In genomic region chr16:21646721-21647561, GRCh38 we compare ENCODE assay signal across 8 cellular contexts. TPM values are rescaled to one million over a fixed set of nuclear protein-coding genes. Genes with fewer than 3 reads are reported as not detected.
A peak's percentile ranks its signal among the peaks of the same experiment; 100 is the strongest.
DNase-seq lines count a peak whose midpoint lies in the region; ATAC-seq and TF ChIP-seq lines count a peak whose summit lies in the region.

No MANE protein-coding gene starts in this region.

- no peaks in the 10 kb centered on the region for H3K27me3 Mint-ChIP-seq in stimulated activated memory B cell treated with anti-CD40 and anti-IgM and Interleukin-4, amounts not matched to agents 10 μg/mL and 1 μg/mL and 100 μg/mL, for 72 hours

- H3K27ac Mint-ChIP-seq in stimulated activated memory B cell treated with anti-CD40 and anti-IgM and Interleukin-4, amounts not matched to agents 10 μg/mL and 1 μg/mL and 100 μg/mL, for 72 hours: peak overlapping the region; percentile 84

- peak; percentile 73 for ATAC-seq in GM18861 (IDR thresholded peaks at IDR 0.05; ENCODE audit: unreplicated experiment)
- ATAC-seq in HG02885 (IDR thresholded peaks at IDR 0.05; ENCODE audit: poor library complexity, unreplicated experiment): peak; percentile 88
- peak; percentile 99 for ATAC-seq in stimulated activated memory B cell treated with anti-CD40 and anti-IgM and Interleukin-4, amounts not matched to agents 10 μg/mL and 1 μg/mL and 100 μg/mL, for 72 hours

- peak overlapping the region; percentile 3 to 13 for H3K27ac ChIP-seq in esophagus (ENCODE audit: low read depth in 2 of 2, low read length in 1 of 2)

- H3K4me1 ChIP-seq in esophagus (ENCODE audit: control insufficient read depth in 2 of 2, insufficient read depth in 2 of 2, low read length in 1 of 2): peaks cover 2 to 11% of the 10 kb centered on the region in 2 donors
- H3K4me1 ChIP-seq in BE2C: peaks cover 4% of the 10 kb centered on the region; the same call in 1 of the 2 replicates

- H3K27me3 ChIP-seq in esophagus (ENCODE audit: control insufficient read depth in 1 of 2, insufficient read depth in 2 of 2, low read length in 2 of 2) (no peaks in the 10 kb centered on the region), BE2C (no peaks in the 10 kb centered on the region)

- H3K4me3 ChIP-seq in esophagus (ENCODE audit: low read depth in 1 of 2, low read length in 2 of 2) (no peak overlapping the region), BE2C (ENCODE audit: low read depth, low read length) (no peak overlapping the region)

- WGBS in esophagus, 2 donors: 81 to 82% methylated on average over 18 of the region's 18 CpGs

- peak overlapping the region; percentile 29 for H3K4me3 Mint-ChIP-seq in stimulated activated memory B cell treated with anti-CD40 and anti-IgM and Interleukin-4, amounts not matched to agents 10 μg/mL and 1 μg/mL and 100 μg/mL, for 72 hours

- no peaks in the 10 kb centered on the region for H3K9me3 ChIP-seq in esophagus (ENCODE audit: control insufficient read depth in 2 of 2, insufficient read depth in 1 of 2, low read depth in 1 of 2, low read length in 1 of 2)
- no peaks in the 10 kb centered on the region for H3K9me3 ChIP-seq in BE2C

- peaks cover 0 to 8% of the 10 kb centered on the region in 2 donors for H3K36me3 ChIP-seq in esophagus (ENCODE audit: control insufficient read depth in 2 of 2, insufficient read depth in 2 of 2, low read length in 1 of 2)
- H3K36me3 ChIP-seq in BE2C: no peaks in the 10 kb centered on the region; the same call in none of the 2 replicates

- TF ChIP-seq CTCF in BE2C (IDR thresholded peaks at IDR 0.05; ENCODE audit: low read depth, low read length): no peak

- peak; percentile 62 for DNase-seq in activated CD4-positive, CD25-positive, alpha-beta regulatory T cell treated with anti-CD3 and anti-CD28 coated beads, Interleukin-2, amount 50 U/mL, for 72 hours
- DNase-seq in NCI-H2107 (lab: John Stamatoyannopoulos, UW): no peak
- DNase-seq in ACHN: no peak
- no peak for DNase-seq in BE2C

- H3K9me3 Mint-ChIP-seq in stimulated activated memory B cell treated with anti-CD40 and anti-IgM and Interleukin-4, amounts not matched to agents 10 μg/mL and 1 μg/mL and 100 μg/mL, for 72 hours: no peaks in the 10 kb centered on the region

- in situ Hi-C loops in ACHN (cut with HindIII; ENCODE audit: low pct_ligation_motif_present, low pct_unique_long_range_greater_than_20kb, low sequenced_read_pairs): no loop called here

- no peaks in the 10 kb centered on the region for H3K36me3 Mint-ChIP-seq in stimulated activated memory B cell treated with anti-CD40 and anti-IgM and Interleukin-4, amounts not matched to agents 10 μg/mL and 1 μg/mL and 100 μg/mL, for 72 hours

- peaks cover 63% of the 10 kb centered on the region for H3K4me1 Mint-ChIP-seq in stimulated activated memory B cell treated with anti-CD40 and anti-IgM and Interleukin-4, amounts not matched to agents 10 μg/mL and 1 μg/mL and 100 μg/mL, for 72 hours

RNA-seq across cellular contexts. Expression of gene IGSF6, which starts 5.5 kb away (rescaled TPM):
- polyA plus RNA-seq in esophagus: 1 to 10 TPM in 1 of 2 donors, under 1 TPM in 1; 0.45 to 1.1 TPM
- polyA plus RNA-seq in BE2C (2012; ENCODE audit: insufficient read depth, insufficient read length, low read depth): 0.15 TPM

RNA-seq across cellular contexts. Expression of gene OTOA, which starts 16.8 kb away (rescaled TPM):
- not detected for polyA plus RNA-seq in esophagus
- not detected for polyA plus RNA-seq in BE2C (2012; ENCODE audit: insufficient read depth, insufficient read length, low read depth)

RNA-seq across cellular contexts. Expression of gene METTL9, which starts 47.6 kb away (rescaled TPM):
- polyA plus RNA-seq in esophagus: 10 to 100 TPM; 20.7 to 57.0 TPM
- 101 TPM for polyA plus RNA-seq in BE2C (2012; ENCODE audit: insufficient read depth, insufficient read length, low read depth)
